38 cellular contexts compared by ENCODE assay signal in genomic region chr2:176556383-176556782, GRCh38.
"Had no signal": no experiment of that assay in that cellular context is flagged by ENCODE, and none has a peak within 500 bp of the region (broad histone marks: within the 10 kb centered on the region; RNA-seq: fewer than 3 reads in every experiment).

No MANE protein-coding gene starts in this region.

- H3K27ac ChIP-seq: adrenal gland, body of pancreas, brain microvascular endothelial cell, breast epithelium, WERI-Rb-1 had no signal

- H3K27ac Mint-ChIP-seq: activated CD4-positive, alpha-beta memory T cell treated with anti-CD3 and anti-CD28 coated beads, Interleukin-2, amount 10 ng/mL, durations not matched to agents 7 days and 5 days; activated CD4-positive, alpha-beta T cell treated with anti-CD3 and anti-CD28 coated beads for 36 hours; activated CD4-positive, alpha-beta T cell treated with anti-CD3 and anti-CD28 coated beads, Interleukin-2, amount 10 ng/mL, durations not matched to agents 7 days and 5 days; activated CD8-positive, alpha-beta memory T cell treated with anti-CD3 and anti-CD28 coated beads, Interleukin-2, amount 10 ng/mL, durations not matched to agents 7 days and 5 days; activated CD8-positive, alpha-beta T cell treated with anti-CD3 and anti-CD28 coated beads, Interleukin-2, amount 10 ng/mL, durations not matched to agents 7 days and 5 days; activated naive CD4-positive, alpha-beta T cell treated with anti-CD3 and anti-CD28 coated beads, Interleukin-2, amount 50 U/mL, for 72 hours; activated naive CD8-positive, alpha-beta T cell treated with anti-CD3 and anti-CD28 coated beads for 36 hours; activated T-cell treated with anti-CD3 and anti-CD28 coated beads, Interleukin-2, amount 50 U/mL, for 24 hours; activated T-helper 2 cell treated with anti-CD3 and anti-CD28 coated beads, Interferon-gamma antibody, Interleukin-2, Interleukin-4, amounts not matched to agents 10 μg/mL and 5 μg/mL and 100 μg/mL, durations not matched to agents 14 hours and 24 hours and 36 hours; T-helper 1 cell treated with Interleukin-12 subunit alpha and Interleukin-12 subunit beta and Interleukin-4 antibody, amounts not matched to agents 30 μg/mL and 1 μg/mL, for 36 hours; T-helper 2 cell treated with Interferon-gamma antibody and Interleukin-4, amounts not matched to agents 5 μg/mL and 100 μg/mL, for 36 hours; WTC11 had no signal

- H3K36me3 Mint-ChIP-seq: activated CD8-positive, alpha-beta memory T cell treated with anti-CD3 and anti-CD28 coated beads, Interleukin-2, amount 10 ng/mL, durations not matched to agents 7 days and 5 days; activated naive CD4-positive, alpha-beta T cell treated with anti-CD3 and anti-CD28 coated beads, Interleukin-2, amount 50 U/mL, for 72 hours; activated naive CD8-positive, alpha-beta T cell treated with anti-CD3 and anti-CD28 coated beads for 36 hours; WTC11 had no signal

- H3K4me3 ChIP-seq: adrenal gland, body of pancreas, breast epithelium had no signal

- H3K9me3 ChIP-seq: adrenal gland, body of pancreas, breast epithelium had no signal

- ATAC-seq: activated CD4-positive, alpha-beta T cell treated with anti-CD3 and anti-CD28 coated beads for 36 hours; activated CD4-positive, CD25-positive, alpha-beta regulatory T cell treated with anti-CD3 and anti-CD28 coated beads, Interleukin-2, amount 50 U/mL, for 24 hours; activated CD8-positive, alpha-beta memory T cell treated with anti-CD3 and anti-CD28 coated beads, Interleukin-2, amount 10 ng/mL, durations not matched to agents 7 days and 5 days; activated CD8-positive, alpha-beta T cell treated with anti-CD3 and anti-CD28 coated beads, Interleukin-2, amount 10 ng/mL, durations not matched to agents 7 days and 5 days; activated naive CD4-positive, alpha-beta T cell treated with anti-CD3 and anti-CD28 coated beads, Interleukin-2, amount 50 U/mL, for 72 hours; body of pancreas had no signal

- DNase-seq: activated CD4-positive, alpha-beta memory T cell treated with anti-CD3 and anti-CD28 coated beads, Interleukin-2, amount 10 ng/mL, durations not matched to agents 7 days and 5 days; activated CD4-positive, alpha-beta T cell treated with anti-CD3 and anti-CD28 coated beads for 1 hour; activated CD4-positive, alpha-beta T cell treated with anti-CD3 and anti-CD28 coated beads for 36 hours; activated CD4-positive, alpha-beta T cell treated with anti-CD3 and anti-CD28 coated beads for 48 hours; activated CD4-positive, alpha-beta T cell treated with anti-CD3 and anti-CD28 coated beads, Interleukin-2, amount 10 ng/mL, durations not matched to agents 7 days and 5 days; activated CD4-positive, alpha-beta T cell treated with anti-CD3 and anti-CD28 coated beads, Interleukin-2, amount 50 U/mL, for 48 hours; activated CD4-positive, CD25-positive, alpha-beta regulatory T cell; activated CD8-positive, alpha-beta memory T cell treated with anti-CD3 and anti-CD28 coated beads for 24 hours; activated CD8-positive, alpha-beta memory T cell treated with anti-CD3 and anti-CD28 coated beads, Interleukin-2, amount 10 ng/mL, durations not matched to agents 7 days and 5 days; activated CD8-positive, alpha-beta memory T cell treated with anti-CD3 and anti-CD28 coated beads, Interleukin-2, amount 50 U/mL, for 48 hours; activated CD8-positive, alpha-beta T cell treated with anti-CD3 and anti-CD28 coated beads, Interleukin-2, amount 10 ng/mL, durations not matched to agents 7 days and 5 days; activated effector memory CD4-positive, alpha-beta T cell treated with Interleukin-2 at 50 U/mL for 16 hours; activated gamma-delta T cell; activated naive CD4-positive, alpha-beta T cell treated with anti-CD3 and anti-CD28 coated beads, Interleukin-2, amount 50 U/mL, for 16 hours; activated naive CD4-positive, alpha-beta T cell treated with Interleukin-2 at 50 U/mL for 16 hours; activated naive CD8-positive, alpha-beta T cell treated with anti-CD3 and anti-CD28 coated beads for 36 hours; activated T-cell treated with anti-CD3 and anti-CD28 coated beads, Interleukin-2, amount 50 U/mL, for 24 hours; activated T-cell treated with anti-CD3 and anti-CD28 coated beads, Interleukin-2, amount 50 U/mL, for 48 hours; adrenal gland; amniotic stem cell; aorta; brain microvascular endothelial cell; cerebellar nuclear complex; T-helper 1 cell; T-helper 2 cell; T-helper 9 cell; WERI-Rb-1 had no signal

- H3K4me1 ChIP-seq: breast epithelium had no signal

- FAIRE-seq: astrocyte, TTC549 had no signal

- H3K4me3 Mint-ChIP-seq: activated CD4-positive, alpha-beta memory T cell treated with anti-CD3 and anti-CD28 coated beads, Interleukin-2, amount 10 ng/mL, durations not matched to agents 7 days and 5 days; activated CD4-positive, alpha-beta T cell treated with anti-CD3 and anti-CD28 coated beads for 36 hours; activated CD4-positive, alpha-beta T cell treated with anti-CD3 and anti-CD28 coated beads, Interleukin-2, amount 10 ng/mL, durations not matched to agents 7 days and 5 days; activated CD8-positive, alpha-beta memory T cell treated with anti-CD3 and anti-CD28 coated beads, Interleukin-2, amount 10 ng/mL, durations not matched to agents 7 days and 5 days; activated CD8-positive, alpha-beta T cell treated with anti-CD3 and anti-CD28 coated beads, Interleukin-2, amount 10 ng/mL, durations not matched to agents 7 days and 5 days; activated naive CD8-positive, alpha-beta T cell treated with anti-CD3 and anti-CD28 coated beads for 36 hours; activated T-cell treated with anti-CD3 and anti-CD28 coated beads, Interleukin-2, amount 50 U/mL, for 24 hours; central memory CD8-positive, alpha-beta T cell; T-helper 1 cell treated with Interleukin-12 subunit alpha and Interleukin-12 subunit beta and Interleukin-4 antibody, amounts not matched to agents 30 μg/mL and 1 μg/mL, for 36 hours; T-helper 2 cell treated with Interferon-gamma antibody and Interleukin-4, amounts not matched to agents 5 μg/mL and 100 μg/mL, for 36 hours; WTC11 had no signal

- H3K9me3 Mint-ChIP-seq: activated CD4-positive, alpha-beta memory T cell treated with anti-CD3 and anti-CD28 coated beads, Interleukin-2, amount 10 ng/mL, durations not matched to agents 7 days and 5 days; activated CD4-positive, alpha-beta T cell treated with anti-CD3 and anti-CD28 coated beads, Interleukin-2, amount 10 ng/mL, durations not matched to agents 7 days and 5 days; activated naive CD4-positive, alpha-beta T cell treated with anti-CD3 and anti-CD28 coated beads, Interleukin-2, amount 50 U/mL, for 72 hours; activated naive CD8-positive, alpha-beta T cell treated with anti-CD3 and anti-CD28 coated beads for 36 hours; activated T-cell treated with anti-CD3 and anti-CD28 coated beads, Interleukin-2, amount 50 U/mL, for 24 hours; activated T-helper 2 cell treated with anti-CD3 and anti-CD28 coated beads, Interferon-gamma antibody, Interleukin-2, Interleukin-4, amounts not matched to agents 10 μg/mL and 5 μg/mL and 100 μg/mL, durations not matched to agents 14 hours and 24 hours and 36 hours; central memory CD8-positive, alpha-beta T cell; T-helper 1 cell treated with Interleukin-12 subunit alpha and Interleukin-12 subunit beta and Interleukin-4 antibody, amounts not matched to agents 30 μg/mL and 1 μg/mL, for 36 hours; T-helper 2 cell treated with Interferon-gamma antibody and Interleukin-4, amounts not matched to agents 5 μg/mL and 100 μg/mL, for 36 hours; WTC11 had no signal

- H3K27me3 ChIP-seq: adrenal gland had no signal

- H3K36me3 ChIP-seq: adrenal gland, brain microvascular endothelial cell, breast epithelium, WERI-Rb-1 had no signal
